In genomic region chr3:164903820-164904451, GRCh38 we compare ENCODE assay signal across 30 cellular contexts.
DNase-seq lines count a peak whose midpoint lies in the region; ATAC-seq, FAIRE-seq and TF ChIP-seq lines count a peak whose summit lies in the region.
"Had no signal": no experiment of that assay in that cellular context is flagged by ENCODE, and none has a peak within 500 bp of the region (broad histone marks: within the 10 kb centered on the region; RNA-seq: fewer than 3 reads in every experiment).

No MANE protein-coding gene starts in this region.

- H3K18ac ChIP-seq in neuronal stem cell (ENCODE audit: low read length) = no peak overlapping the region

- no peak overlapping the region for H3K14ac ChIP-seq in neuronal stem cell (ENCODE audit: low read length)

- no peak overlapping the region for H4K91ac ChIP-seq in neuronal stem cell (ENCODE audit: low read depth, low read length, poor library complexity)

- H4K20me1 ChIP-seq in GM12878 (ENCODE audit: control insufficient read depth, insufficient read depth) = no peaks in the 10 kb centered on the region
- H4K20me1 ChIP-seq: BLaER1 treated with 17β-estradiol and CSF1 and Interleukin-3, amounts not matched to agents 10 nM and 100 nM had no signal

- H3K27ac ChIP-seq in GM12878 (ENCODE audit: control insufficient read depth, insufficient read depth) = no peak overlapping the region
- H3K27ac ChIP-seq in neuronal stem cell (replicated peaks; ENCODE audit: low read length) = no peak overlapping the region
- H3K27ac ChIP-seq: BLaER1 treated with 17β-estradiol and CSF1 and Interleukin-3, amounts not matched to agents 10 nM and 100 nM; brain microvascular endothelial cell; dorsolateral prefrontal cortex; esophagus squamous epithelium; left lung; tibial nerve had no signal

- no peaks in the 10 kb centered on the region for H3K79me2 ChIP-seq in GM12878 (ENCODE audit: control insufficient read depth, insufficient read depth, low read length)

- no peak overlapping the region for H2AK5ac ChIP-seq in neuronal stem cell (ENCODE audit: low read depth, low read length)

- FAIRE-seq in GM12878 (lab: Jason Lieb, UNC) = no peak
- FAIRE-seq: endometrium, frontal cortex had no signal

- POLR2A ChIA-PET in GM12878 (lab: Charles Lee) = no interaction called here

- TF ChIP-seq RAD21 in GM12878 (IDR thresholded peaks at IDR 0.05; ENCODE audit: insufficient read depth, low read depth, low read length) = no peak

- no peak overlapping the region for H4K8ac ChIP-seq in neuronal stem cell (ENCODE audit: low read depth, low read length)

- H3K36me3 ChIP-seq in GM12878 (ENCODE audit: control insufficient read depth in 2 of 2, insufficient read depth in 2 of 2, low read length in 1 of 2) = no peaks in the 10 kb centered on the region
- H3K36me3 ChIP-seq in neuronal stem cell (replicated peaks in 1 of 2; ENCODE audit: control insufficient read depth in 2 of 2, insufficient read depth in 2 of 2, low read length in 2 of 2) = no peaks in the 10 kb centered on the region
- H3K36me3 ChIP-seq: BLaER1 treated with 17β-estradiol and CSF1 and Interleukin-3, amounts not matched to agents 10 nM and 100 nM; brain microvascular endothelial cell; esophagus squamous epithelium; left lung; tibial nerve had no signal

- no peak overlapping the region for H3K4me3 Mint-ChIP-seq in activated naive CD4-positive, alpha-beta T cell treated with anti-CD3 and anti-CD28 coated beads for 36 hours
- H3K4me3 Mint-ChIP-seq: activated CD4-positive, alpha-beta memory T cell treated with anti-CD3 and anti-CD28 coated beads, Interleukin-2, amount 10 ng/mL, durations not matched to agents 7 days and 5 days; activated naive CD4-positive, alpha-beta T cell treated with anti-CD3 and anti-CD28 coated beads, Interleukin-2, amount 50 U/mL, for 24 hours had no signal

- peak; percentile 28 for DNase-seq in GM12865 (ENCODE audit: low read depth)
- peak; percentile 2 for DNase-seq in M059J (ENCODE audit: low read depth)
- no peak for DNase-seq in GM12878 (ENCODE audit: low read depth, low spot score)
- DNase-seq in neuronal stem cell (ENCODE audit: low spot score) = no peak
- DNase-seq in NCI-H69 (lab: John Stamatoyannopoulos, UW) = no peak
- DNase-seq in germinal center (ENCODE audit: low spot score) = no peak
- no peak for DNase-seq in activated naive CD4-positive, alpha-beta T cell treated with anti-CD3 and anti-CD28 coated beads for 36 hours
- DNase-seq: activated CD4-positive, alpha-beta memory T cell treated with anti-CD3 and anti-CD28 coated beads, Interleukin-2, amount 10 ng/mL, durations not matched to agents 7 days and 5 days; activated CD4-positive, alpha-beta T cell treated with anti-CD3 and anti-CD28 coated beads for 1 hour; activated CD8-positive, alpha-beta memory T cell treated with anti-CD3 and anti-CD28 coated beads, Interleukin-2, amount 50 U/mL, for 4 hours; amniotic stem cell; brain microvascular endothelial cell; DMS153; dorsolateral prefrontal cortex; esophagus squamous epithelium; hippocampal formation; left lung; mesendoderm; MV-4-11; NCI-H1436; NK-92 treated with Interleukin-12 subunit alpha and Interleukin-12 subunit beta, amount 100 ng/mL, for 24 hours; nucleus accumbens; PC-3; stimulated activated CD4-positive, alpha-beta T cell treated with anti-CD3 and anti-CD28 coated beads, Interleukin-4, amount 100 ng/mL, for 24 hours had no signal

- no peaks in the 10 kb centered on the region for H3K9me3 Mint-ChIP-seq in activated naive CD4-positive, alpha-beta T cell treated with anti-CD3 and anti-CD28 coated beads for 36 hours

- no peaks in the 10 kb centered on the region for H3K9me3 ChIP-seq in GM12878 (replicated peaks; ENCODE audit: control insufficient read depth, insufficient read depth, low read length)
- no peaks in the 10 kb centered on the region for H3K9me3 ChIP-seq in neuronal stem cell (replicated peaks in 1 of 2; ENCODE audit: control insufficient read depth in 2 of 2, insufficient read depth in 1 of 2, low read depth in 1 of 2, low read length in 2 of 2)
- H3K9me3 ChIP-seq: BLaER1 treated with 17β-estradiol and CSF1 and Interleukin-3, amounts not matched to agents 10 nM and 100 nM; esophagus squamous epithelium; left lung; tibial nerve had no signal

- H3K27me3 ChIP-seq in GM12878 (replicated peaks in 1 of 2; ENCODE audit: control insufficient read depth in 2 of 2, insufficient read depth in 2 of 2, low read length in 1 of 2) = no peaks in the 10 kb centered on the region
- H3K27me3 ChIP-seq in neuronal stem cell (ENCODE audit: control insufficient read depth in 3 of 3, insufficient read depth in 3 of 3, low read depth in 1 of 3, low read length in 3 of 3) = no peaks in the 10 kb centered on the region
- H3K27me3 ChIP-seq: BLaER1 treated with 17β-estradiol and CSF1 and Interleukin-3, amounts not matched to agents 10 nM and 100 nM; brain microvascular endothelial cell; dorsolateral prefrontal cortex; esophagus squamous epithelium; left lung; tibial nerve had no signal

- TF ChIP-seq CTCF in GM12865 (IDR thresholded peaks at IDR 0.05; ENCODE audit: insufficient read depth, low read depth, low read length, missing control alignments) (no peak), GM12878 (IDR thresholded peaks at IDR 0.05 in 2 of 3, conservative IDR thresholded peaks at IDR 0.05 in 1 of 3; ENCODE audit: control insufficient read depth in 2 of 3, extremely low read depth in 1 of 3, insufficient read depth in 1 of 3, low read depth in 3 of 3, low read length in 3 of 3) (no peak)

- BruUV-seq in GM12878 (replicated peaks; lab: Mats Ljungman, UMichigan) = no TSS peak

- H3K4me3 ChIP-seq in GM12865 (ENCODE audit: low read depth, low read length) = peak overlapping the region; percentile 19
- H3K4me3 ChIP-seq in GM12878 = no peak overlapping the region
- H3K4me3 ChIP-seq in neuronal stem cell (ENCODE audit: low read length in 2 of 2) = no peak overlapping the region
- H3K4me3 ChIP-seq: BLaER1 treated with 17β-estradiol and CSF1 and Interleukin-3, amounts not matched to agents 10 nM and 100 nM; esophagus squamous epithelium; left lung; tibial nerve had no signal

- H3K4me1 ChIP-seq in GM12878 (ENCODE audit: control insufficient read depth, insufficient read depth, low read length) (no peaks in the 10 kb centered on the region), neuronal stem cell (ENCODE audit: control insufficient read depth in 2 of 2, insufficient read depth in 1 of 2, low read depth in 1 of 2, low read length in 2 of 2) (no peaks in the 10 kb centered on the region)
- H3K4me1 ChIP-seq: BLaER1 treated with 17β-estradiol and CSF1 and Interleukin-3, amounts not matched to agents 10 nM and 100 nM; esophagus squamous epithelium; left lung; tibial nerve had no signal

- H3K27ac Mint-ChIP-seq in activated naive CD4-positive, alpha-beta T cell treated with anti-CD3 and anti-CD28 coated beads for 36 hours = no peak overlapping the region
- H3K27ac Mint-ChIP-seq: activated CD4-positive, alpha-beta memory T cell treated with anti-CD3 and anti-CD28 coated beads, Interleukin-2, amount 10 ng/mL, durations not matched to agents 7 days and 5 days; activated naive CD4-positive, alpha-beta T cell treated with anti-CD3 and anti-CD28 coated beads, Interleukin-2, amount 50 U/mL, for 24 hours; progenitor cell of endocrine pancreas had no signal

- no peak overlapping the region for H2BK120ac ChIP-seq in neuronal stem cell (ENCODE audit: low read depth, low read length)

- no peaks in the 10 kb centered on the region for H3K36me3 Mint-ChIP-seq in activated naive CD4-positive, alpha-beta T cell treated with anti-CD3 and anti-CD28 coated beads for 36 hours (ENCODE audit: low read depth)
- H3K36me3 Mint-ChIP-seq: activated naive CD4-positive, alpha-beta T cell treated with anti-CD3 and anti-CD28 coated beads, Interleukin-2, amount 50 U/mL, for 24 hours had no signal

- 49% methylated on average over 5 of the region's 5 CpGs for WGBS in GM12878 (ENCODE audit: insufficient coverage, insufficient replicate concordance, low lambda C conversion rate, missing lambda C conversion rate)
- no CpG with 5 or more reads among the region's 5 CpGs for WGBS in neuronal stem cell (ENCODE audit: extremely low coverage in 2 of 2, insufficient read length in 2 of 2, insufficient replicate concordance in 1 of 2), 2 donors

- H3K4me2 ChIP-seq in GM12878 (ENCODE audit: control insufficient read depth, insufficient read depth) = no peak overlapping the region
- no peak overlapping the region for H3K4me2 ChIP-seq in neuronal stem cell (ENCODE audit: insufficient read depth, low read length, poor library complexity, severe bottlenecking)
- H3K4me2 ChIP-seq: BLaER1 treated with 17β-estradiol and CSF1 and Interleukin-3, amounts not matched to agents 10 nM and 100 nM had no signal

- H3K27me3 Mint-ChIP-seq in activated naive CD4-positive, alpha-beta T cell treated with anti-CD3 and anti-CD28 coated beads for 36 hours (ENCODE audit: low read depth) = no peaks in the 10 kb centered on the region
- H3K27me3 Mint-ChIP-seq: activated CD4-positive, alpha-beta memory T cell treated with anti-CD3 and anti-CD28 coated beads, Interleukin-2, amount 10 ng/mL, durations not matched to agents 7 days and 5 days; activated naive CD4-positive, alpha-beta T cell treated with anti-CD3 and anti-CD28 coated beads, Interleukin-2, amount 50 U/mL, for 24 hours; progenitor cell of endocrine pancreas had no signal

- H3K4me1 Mint-ChIP-seq in activated naive CD4-positive, alpha-beta T cell treated with anti-CD3 and anti-CD28 coated beads for 36 hours (ENCODE audit: low read depth) = no peaks in the 10 kb centered on the region
- H3K4me1 Mint-ChIP-seq: activated CD4-positive, alpha-beta memory T cell treated with anti-CD3 and anti-CD28 coated beads, Interleukin-2, amount 10 ng/mL, durations not matched to agents 7 days and 5 days; activated naive CD4-positive, alpha-beta T cell treated with anti-CD3 and anti-CD28 coated beads, Interleukin-2, amount 50 U/mL, for 24 hours had no signal

- CTCF ChIA-PET in GM12878 (lab: Yijun Ruan, JAX) = no interaction called here
- CTCF ChIA-PET in activated naive CD4-positive, alpha-beta T cell treated with anti-CD3 and anti-CD28 coated beads for 36 hours (lab: Charles Lee) = no interaction called here

- H2AFZ ChIP-seq in GM12878 (ENCODE audit: control insufficient read depth, low read depth, low read length) (no peak overlapping the region), neuronal stem cell (ENCODE audit: low read length) (peak overlapping the region; percentile 63)

- no peaks in the 10 kb centered on the region for H3K79me1 ChIP-seq in neuronal stem cell (ENCODE audit: low read depth, low read length)

- ATAC-seq in GM12878 = no peak
- ATAC-seq: left lung, PC-3 had no signal

- RAD21 ChIA-PET in GM12878 (lab: Charles Lee; ENCODE audit: unreplicated experiment) = no interaction called here

- no peak for TF ChIP-seq POLR2A in GM12878 (IDR thresholded peaks at IDR 0.05; ENCODE audit: low read depth, low read length)

- no peak overlapping the region for H2BK5ac ChIP-seq in neuronal stem cell (ENCODE audit: low read length)

- SMC1A ChIA-PET in GM12878 (lab: Charles Lee; ENCODE audit: uncharacterized antibody, unreplicated experiment) = interaction anchor here (1.6 kb wide), 1 partner anchor 14 kb away, joined by 3 read pairs; no protein-coding TSS in a partner anchor

- no peak overlapping the region for H3K9ac ChIP-seq in GM12878 (ENCODE audit: control insufficient read depth, insufficient read depth, low read length)
- no peak overlapping the region for H3K9ac ChIP-seq in neuronal stem cell (ENCODE audit: low read depth, low read length, poor library complexity)
- H3K9ac ChIP-seq: BLaER1 treated with 17β-estradiol and CSF1 and Interleukin-3, amounts not matched to agents 10 nM and 100 nM had no signal

- TF ChIP-seq EP300 in GM12878 (IDR thresholded peaks at IDR 0.05; ENCODE audit: borderline replicate concordance in 1 of 2, control insufficient read depth in 1 of 2, low read depth in 2 of 2, low read length in 2 of 2) = no peak

- intact Hi-C loops in GM12878 (cut with micrococcal nuclease; ENCODE audit: unreplicated experiment) = no loop called here
- intact Hi-C loops in activated naive CD4-positive, alpha-beta T cell treated with anti-CD3 and anti-CD28 coated beads for 36 hours (cut with micrococcal nuclease) = no loop called here

- no peak overlapping the region for H2BK12ac ChIP-seq in neuronal stem cell (ENCODE audit: low read length)

- H3K23ac ChIP-seq in neuronal stem cell (ENCODE audit: low read depth, low read length, poor library complexity) = no peak overlapping the region

- no peak overlapping the region for H3K4ac ChIP-seq in neuronal stem cell (ENCODE audit: low read length)

- in situ Hi-C loops in GM12878 (cut with MboI) = no loop called here

- H2BK15ac ChIP-seq in neuronal stem cell (ENCODE audit: low read length) = no peak overlapping the region

Comparison
In these comparisons a context has a peak if more than half of its experiments do, and no peak if none do; other contexts are left out.
1. DNase-seq: peak in GM12865 (single experiment) and M059J (single experiment); none in GM12878 (single experiment), neuronal stem cell (single experiment), NCI-H69 (single experiment), germinal center (single experiment) and activated naive CD4-positive, alpha-beta T cell treated with anti-CD3 and anti-CD28 coated beads for 36 hours (single experiment).